Comparison of ENCODE assay signal across 8 cellular contexts in genomic region chr3:183116051-183116614, GRCh38. TPM values are rescaled to one million over a fixed set of nuclear protein-coding genes. Genes with fewer than 3 reads are reported as not detected.
A peak's percentile ranks its signal among the peaks of the same experiment; 100 is the strongest.
DNase-seq lines count a peak whose midpoint lies in the region; ATAC-seq and TF ChIP-seq lines count a peak whose summit lies in the region.

No MANE protein-coding gene starts in this region.

- H3K9me3 ChIP-seq in cardiac muscle cell (ENCODE audit: low read depth) (no peaks in the 10 kb centered on the region), right atrium auricular region (peaks cover 0 to 4% of the 10 kb centered on the region in 2 donors), psoas muscle (no peaks in the 10 kb centered on the region)

- H3K27ac ChIP-seq in cardiac muscle cell, result no peak overlapping the region
- no peak overlapping the region for H3K27ac ChIP-seq in right atrium auricular region
- H3K27ac ChIP-seq in psoas muscle, result no peak overlapping the region

- 0 to 1% (median 0%) methylated on average over 24 to 25 of the region's 25 CpGs for WGBS in psoas muscle, 3 donors

- no peak for TF ChIP-seq CTCF in cardiac muscle cell (IDR thresholded peaks at IDR 0.05; ENCODE audit: low read depth, low read length)
- TF ChIP-seq CTCF in right atrium auricular region (IDR thresholded peaks at IDR 0.05), result no peak
- TF ChIP-seq CTCF in psoas muscle (IDR thresholded peaks at IDR 0.05), result no peak

- H3K4me3 ChIP-seq in cardiac muscle cell (peak overlapping the region; percentile 34), right atrium auricular region (peak overlapping the region in 1 of 2 donors; percentile 17), psoas muscle (peak overlapping the region; percentile 43)

- H3K27me3 ChIP-seq in cardiac muscle cell (peaks cover 24% of the 10 kb centered on the region), right atrium auricular region (no peaks in the 10 kb centered on the region), psoas muscle (ENCODE audit: insufficient read depth in 3 of 3, low read length in 2 of 3) (peaks cover 0 to 14% (median 2%) of the 10 kb centered on the region in 3 donors)

- intact Hi-C loops in psoas muscle (cut with DNase I), result no loop called here

- H3K36me3 ChIP-seq in cardiac muscle cell (no peaks in the 10 kb centered on the region), right atrium auricular region (no peaks in the 10 kb centered on the region), psoas muscle (ENCODE audit: insufficient read depth in 1 of 2, low read depth in 1 of 2) (no peaks in the 10 kb centered on the region)

- DNase-seq in cardiac muscle cell (ENCODE audit: low read depth in 1 of 2, low spot score in 1 of 2), result peak in 1 of 2 donors; percentile 88
- DNase-seq in right atrium auricular region (ENCODE audit: low spot score), result no peak
- DNase-seq in NCI-H446 treated with DMSO at 0.1 percent for 48 hours (lab: John Stamatoyannopoulos, UW), result peak; percentile 56
- peak; percentile 26 for DNase-seq in activated CD8-positive, alpha-beta memory T cell treated with anti-CD3 and anti-CD28 coated beads, Interleukin-2, amount 50 U/mL, for 1 hour (ENCODE audit: extremely low read depth)
- peak; percentile 49 to 72 for DNase-seq in erythroblast (lab: John Stamatoyannopoulos, UW)
- peak in 1 of 2 donors; percentile 18 for DNase-seq in psoas muscle
- no peak for DNase-seq in AG20443 (ENCODE audit: low spot score)

- ATAC-seq in HG03175 (IDR thresholded peaks at IDR 0.05; ENCODE audit: unreplicated experiment) (peak; percentile 83), psoas muscle (peak; percentile 45 to 76 (median 68))

- TF ChIP-seq POLR2A in erythroblast (IDR thresholded peaks at IDR 0.05; ENCODE audit: low read length), result no peak

- H3K4me1 ChIP-seq in cardiac muscle cell (ENCODE audit: low read depth) (no peaks in the 10 kb centered on the region), right atrium auricular region (no peaks in the 10 kb centered on the region), psoas muscle (peaks cover 4% of the 10 kb centered on the region)

RNA-seq across cellular contexts. Expression of gene MCCC1, which starts 16.8 kb away (rescaled TPM):
- 33.2 and 40.1 TPM in 2 replicates for total RNA-seq in cardiac muscle cell
- 40.5 and 47.8 TPM in 2 replicates for polyA plus RNA-seq in cardiac muscle cell
- total RNA-seq in right atrium auricular region, result 10 to 100 TPM; 20.7 to 44.2 TPM
- 10 to 100 TPM; 15.6 to 24.4 (median 16.0) TPM for total RNA-seq in psoas muscle
- 10 to 100 TPM in 2 of 3 donors, 1 to 10 TPM in 1; 8.2 to 11.3 (median 10.7) TPM for polyA plus RNA-seq in psoas muscle

RNA-seq across cellular contexts. Expression of gene LAMP3, which starts 46.4 kb away (rescaled TPM):
- total RNA-seq in cardiac muscle cell (0.12 TPM in 1 of 2 replicates, not detected in the other), right atrium auricular region (under 1 TPM in 1 of 2 donors, not detected in 1; 0.12 TPM), psoas muscle (under 1 TPM in 1 of 4 donors, not detected in 3; 0.39 TPM)
- polyA plus RNA-seq in cardiac muscle cell (not detected in 2 replicates), psoas muscle (under 1 TPM; 0.01 to 0.09 (median 0.04) TPM)

Comparison
In these comparisons a context has a peak if more than half of its experiments do, and no peak if none do; other contexts are left out.
1. DNase-seq: peak in NCI-H446 treated with DMSO at 0.1 percent for 48 hours (single experiment), activated CD8-positive, alpha-beta memory T cell treated with anti-CD3 and anti-CD28 coated beads, Interleukin-2, amount 50 U/mL, for 1 hour (single experiment) and erythroblast (2 of 2); none in right atrium auricular region (single experiment) and AG20443 (single experiment).